ENCODE assay signal across 8 cellular contexts in genomic region chr6:45681860-45682488, GRCh38.
A peak's percentile ranks its signal among the peaks of the same experiment; 100 is the strongest.
DNase-seq lines count a peak whose midpoint lies in the region; ATAC-seq and TF ChIP-seq lines count a peak whose summit lies in the region.

No MANE protein-coding gene starts in this region.

- peak; percentile 88 for ATAC-seq in HG02678 (IDR thresholded peaks at IDR 0.05; ENCODE audit: unreplicated experiment)

- TF ChIP-seq POLR2A in esophagus squamous epithelium (IDR thresholded peaks at IDR 0.05) = no peak

- peaks cover 0 to 14% (median 10%) of the 10 kb centered on the region in 3 donors for H3K4me1 ChIP-seq in esophagus squamous epithelium

- intact Hi-C loops in esophagus squamous epithelium (cut with DNase I) = no loop called here

- peaks cover 0 to 3% (median 0%) of the 10 kb centered on the region in 4 donors for H3K27me3 ChIP-seq in esophagus squamous epithelium

- WGBS in esophagus squamous epithelium, 2 donors = 53 to 57% methylated on average over 4 of the region's 4 CpGs

- H3K4me3 ChIP-seq in esophagus squamous epithelium = no peak overlapping the region

- no peak overlapping the region for H3K27ac ChIP-seq in esophagus squamous epithelium

- no peaks in the 10 kb centered on the region for H3K36me3 ChIP-seq in esophagus squamous epithelium

- H3K9me3 ChIP-seq in esophagus squamous epithelium = peaks cover 0 to 10% (median 0%) of the 10 kb centered on the region in 3 donors

- TF ChIP-seq CTCF in esophagus squamous epithelium (IDR thresholded peaks at IDR 0.05) = no peak

- peak; percentile 70 for DNase-seq in activated effector memory CD4-positive, alpha-beta T cell treated with anti-CD3 and anti-CD28 coated beads, Interleukin-2, amount 50 U/mL, for 16 hours
- DNase-seq in activated effector memory CD4-positive, alpha-beta T cell treated with Interleukin-2 at 50 U/mL for 16 hours = no peak
- DNase-seq in NOMO-1 (lab: John Stamatoyannopoulos, UW; ENCODE audit: unreplicated experiment in 2 of 2) (peak; percentile 78 to 98), esophagus squamous epithelium (lab: John Stamatoyannopoulos, UW) (peak; percentile 23), iPS-NIHi7 (ENCODE audit: extremely low spot score) (no peak), AG08396 (ENCODE audit: low spot score) (no peak), SHP77 treated with DMSO at 0.1 percent for 48 hours (lab: John Stamatoyannopoulos, UW) (no peak)

Comparison
In these comparisons a context has a peak if more than half of its experiments do, and no peak if none do; other contexts are left out.
1. DNase-seq: peak in activated effector memory CD4-positive, alpha-beta T cell treated with anti-CD3 and anti-CD28 coated beads, Interleukin-2, amount 50 U/mL, for 16 hours (single experiment), NOMO-1 (2 of 2) and esophagus squamous epithelium (single experiment); none in activated effector memory CD4-positive, alpha-beta T cell treated with Interleukin-2 at 50 U/mL for 16 hours (single experiment), iPS-NIHi7 (single experiment), AG08396 (single experiment) and SHP77 treated with DMSO at 0.1 percent for 48 hours (single experiment).